Comparison of ENCODE assay signal across 21 cellular contexts in the genomic region with DNA sequence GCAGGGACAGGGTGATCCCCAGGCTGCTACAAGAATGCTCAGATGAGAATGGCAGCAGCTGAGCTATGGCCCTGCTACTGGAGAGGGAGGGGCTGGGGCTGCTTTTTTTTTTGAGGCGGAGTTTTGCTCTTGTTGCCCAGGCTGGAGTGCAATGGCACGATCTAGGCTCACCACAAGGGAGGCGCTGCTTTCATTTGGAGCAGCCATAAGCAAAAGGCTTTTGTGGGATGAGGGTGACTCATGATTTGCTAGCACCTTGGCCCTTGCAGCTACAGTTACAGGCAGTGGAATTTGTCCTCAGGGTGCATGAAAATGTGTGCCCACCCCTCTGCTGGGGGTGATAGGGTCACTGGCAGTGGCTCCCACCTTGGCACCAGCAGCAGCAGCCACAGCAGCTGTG. TPM values are rescaled to one million over a fixed set of nuclear protein-coding genes. Genes with fewer than 3 reads are reported as not detected.
"Had no signal": no experiment of that assay in that cellular context is flagged by ENCODE, and none has a peak within 500 bp of the region (broad histone marks: within the 10 kb centered on the region; RNA-seq: fewer than 3 reads in every experiment).

No MANE protein-coding gene starts in this region.

- H3K4me1 ChIP-seq: left ventricle myocardium inferior, tibial nerve, uterus had no signal

- H3K4me3 ChIP-seq: cardiac muscle cell, hepatocyte, left ventricle myocardium inferior, skin epidermis, tibial nerve, uterus had no signal

- H3K27me3 ChIP-seq: cardiac muscle cell, hepatocyte, tibial nerve, uterus had no signal

- H3K36me3 ChIP-seq: cardiac muscle cell, left ventricle myocardium inferior, tibial nerve, uterus had no signal

- H2AFZ ChIP-seq: hepatocyte had no signal

- H3K27ac ChIP-seq: cardiac muscle cell, hepatocyte, left ventricle myocardium inferior, skin epidermis, tibial nerve, uterus had no signal

- H3K9me3 ChIP-seq: uterus had no signal

- H3K79me2 ChIP-seq: hepatocyte had no signal

- DNase-seq: activated CD4-positive, alpha-beta T cell treated with anti-CD3 and anti-CD28 coated beads for 1 hour; activated CD4-positive, alpha-beta T cell treated with anti-CD3 and anti-CD28 coated beads, Interleukin-2, amount 50 U/mL, for 48 hours; activated naive CD4-positive, alpha-beta T cell treated with anti-CD3 and anti-CD28 coated beads, Interleukin-2, amount 50 U/mL, for 16 hours; activated T-cell treated with anti-CD3 and anti-CD28 coated beads, Interleukin-2, amount 50 U/mL, for 24 hours; kidney; left ventricle myocardium inferior; mesenchymal stem cell; nucleus accumbens; right cardiac atrium; stimulated activated CD4-positive, alpha-beta T cell treated with anti-CD3 and anti-CD28 coated beads, Interleukin-4, amount 100 ng/mL, for 4 hours; stimulated activated CD8-positive, alpha-beta memory T cell treated with anti-CD3 and anti-CD28 coated beads, Interleukin-4, amount 100 ng/mL, for 48 hours; stimulated activated naive CD4-positive, alpha-beta T cell treated with Interleukin-2 at 50 U/mL for 16 hours; substantia nigra; uterus had no signal

- H3K4me2 ChIP-seq: hepatocyte had no signal

- FAIRE-seq: astrocyte, kidney had no signal

RNA-seq across cellular contexts. Expression of a gene that starts 32.4 kb away (rescaled TPM):
- total RNA-seq: astrocyte; cardiac muscle cell; glomerular endothelial cell; left ventricle myocardium inferior; natural killer cell treated with Interleukin-12 subunit alpha and Interleukin-12 subunit beta and Interleukin-15 and Interleukin-18, amount 100 ng/mL, for 72 hours; right cardiac atrium had no signal
- polyA plus RNA-seq: cardiac muscle cell, right cardiac atrium had no signal

RNA-seq across cellular contexts. Expression of a gene that starts 37.8 kb away (rescaled TPM):
- total RNA-seq: astrocyte; cardiac muscle cell; glomerular endothelial cell; hepatocyte; natural killer cell treated with Interleukin-12 subunit alpha and Interleukin-12 subunit beta and Interleukin-15 and Interleukin-18, amount 100 ng/mL, for 72 hours had no signal
- polyA plus RNA-seq: cardiac muscle cell, hepatocyte had no signal
